Comparison of ENCODE assay signal across 14 cellular contexts in the genomic region with DNA sequence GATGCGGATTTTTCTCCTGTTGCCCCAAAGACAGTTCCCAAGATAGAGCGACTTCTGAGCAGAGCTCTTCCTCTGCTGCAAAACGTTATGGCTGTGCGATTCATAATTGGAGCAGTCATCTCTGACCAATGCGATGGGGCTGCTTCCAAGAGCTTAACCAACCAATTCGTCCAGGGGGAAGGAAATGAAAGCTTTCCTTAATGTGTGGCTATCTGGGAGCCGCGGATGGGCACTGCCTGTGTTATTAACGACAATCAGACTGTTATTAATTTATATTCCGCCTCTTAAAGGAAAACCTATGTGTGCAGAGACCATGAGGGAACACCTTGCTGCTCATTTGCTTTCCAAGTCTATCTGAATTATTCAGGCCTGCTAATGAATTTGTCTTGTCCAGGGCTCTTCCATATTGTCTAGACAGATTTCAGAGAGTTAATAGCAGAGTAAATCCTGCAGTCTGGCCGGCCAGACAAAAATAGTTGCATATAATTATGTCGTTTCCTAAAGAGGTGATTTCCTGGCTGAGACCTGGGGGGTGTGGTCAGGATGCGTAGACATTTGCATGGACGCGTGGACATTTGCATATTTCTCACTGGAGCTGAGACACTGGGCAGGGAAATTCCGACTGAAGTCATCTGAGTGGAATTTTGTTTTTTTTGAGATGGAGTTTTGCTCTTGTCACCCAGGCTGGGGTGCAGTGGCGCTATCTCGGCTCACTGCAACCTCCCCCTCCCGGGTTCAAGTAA.
DNase-seq lines count a peak whose midpoint lies in the region; ATAC-seq, FAIRE-seq and TF ChIP-seq lines count a peak whose summit lies in the region.
"Had no signal": no experiment of that assay in that cellular context is flagged by ENCODE, and none has a peak within 500 bp of the region (broad histone marks: within the 10 kb centered on the region; RNA-seq: fewer than 3 reads in every experiment).

No MANE protein-coding gene starts in this region.

- intact Hi-C loops in pancreas (cut with DNase I) = no loop called here

- no peak overlapping the region for H3K18ac ChIP-seq in neuronal stem cell (ENCODE audit: low read length)

- H3K4me3 ChIP-seq in GM12865 (ENCODE audit: low read depth, low read length) (no peak overlapping the region), neuronal stem cell (ENCODE audit: low read length in 2 of 2) (no peak overlapping the region), pancreas (no peak overlapping the region)
- H3K4me3 ChIP-seq: BLaER1 had no signal

- no peak overlapping the region for H3K23ac ChIP-seq in neuronal stem cell (ENCODE audit: low read depth, low read length, poor library complexity)

- no peak overlapping the region for H2BK12ac ChIP-seq in neuronal stem cell (ENCODE audit: low read length)

- H3K9ac ChIP-seq in neuronal stem cell (ENCODE audit: low read depth, low read length, poor library complexity) = no peak overlapping the region
- H3K9ac ChIP-seq: BLaER1 had no signal

- DNase-seq in AG20443 (ENCODE audit: low spot score) (peak; percentile 11), GM12865 (ENCODE audit: low read depth) (peak; percentile 18), NCI-H526 treated with DMSO at 0.1 percent for 48 hours (lab: John Stamatoyannopoulos, UW) (peak; percentile 13), neuronal stem cell (ENCODE audit: low spot score) (no peak), pancreas (no peak)
- no peak for DNase-seq in natural killer cell treated with Interleukin-12 subunit alpha and Interleukin-12 subunit beta and Interleukin-15 and Interleukin-18, amount 100 ng/mL, for 72 hours (ENCODE audit: low spot score)
- DNase-seq in stimulated activated CD4-positive, alpha-beta T cell treated with anti-CD3 and anti-CD28 coated beads, Interleukin-2, amount 100 ng/mL, for 48 hours = no peak
- DNase-seq: DMS 273 treated with DMSO at 0.1 percent for 48 hours, NCI-H1092, NCI-H1694 treated with DMSO at 0.1 percent for 48 hours, NCI-H446 had no signal

- H3K27me3 Mint-ChIP-seq in natural killer cell treated with Interleukin-12 subunit alpha and Interleukin-12 subunit beta and Interleukin-15 and Interleukin-18, amount 100 ng/mL, for 72 hours = no peaks in the 10 kb centered on the region

- TF ChIP-seq CTCF in GM12865 (IDR thresholded peaks at IDR 0.05; ENCODE audit: insufficient read depth, low read depth, low read length, missing control alignments) = no peak
- TF ChIP-seq CTCF in pancreas (IDR thresholded peaks at IDR 0.05) = no peak

- no peak overlapping the region for H3K4me2 ChIP-seq in neuronal stem cell (ENCODE audit: insufficient read depth, low read length, poor library complexity, severe bottlenecking)
- H3K4me2 ChIP-seq: BLaER1 had no signal

- FAIRE-seq in pancreas (lab: Jason Lieb, UNC) = no peak
- FAIRE-seq: HTR-8/SVneo had no signal

- H3K4me3 Mint-ChIP-seq in natural killer cell treated with Interleukin-12 subunit alpha and Interleukin-12 subunit beta and Interleukin-15 and Interleukin-18, amount 100 ng/mL, for 72 hours = no peak overlapping the region
- H3K4me3 Mint-ChIP-seq: H9 had no signal

- H4K91ac ChIP-seq in neuronal stem cell (ENCODE audit: low read depth, low read length, poor library complexity) = no peak overlapping the region

- H3K9me3 Mint-ChIP-seq in natural killer cell treated with Interleukin-12 subunit alpha and Interleukin-12 subunit beta and Interleukin-15 and Interleukin-18, amount 100 ng/mL, for 72 hours = no peaks in the 10 kb centered on the region

- no peaks in the 10 kb centered on the region for H3K79me1 ChIP-seq in neuronal stem cell (ENCODE audit: low read depth, low read length)

- H2BK5ac ChIP-seq in neuronal stem cell (ENCODE audit: low read length) = no peak overlapping the region

- H3K27me3 ChIP-seq in neuronal stem cell (ENCODE audit: control insufficient read depth in 3 of 3, insufficient read depth in 3 of 3, low read depth in 1 of 3, low read length in 3 of 3) = no peaks in the 10 kb centered on the region
- no peaks in the 10 kb centered on the region for H3K27me3 ChIP-seq in pancreas
- H3K27me3 ChIP-seq: BLaER1 had no signal

- WGBS in neuronal stem cell (ENCODE audit: extremely low coverage in 2 of 2, insufficient read length in 2 of 2, insufficient replicate concordance in 1 of 2), 2 donors = no CpG with 5 or more reads among the region's 19 CpGs
- WGBS in pancreas, 2 donors = 56 to 60% methylated on average over 19 of the region's 19 CpGs

- H3K9me3 ChIP-seq in neuronal stem cell (replicated peaks in 1 of 2; ENCODE audit: control insufficient read depth in 2 of 2, insufficient read depth in 1 of 2, low read depth in 1 of 2, low read length in 2 of 2) = peaks cover 0 to 5% of the 10 kb centered on the region in 2 donors
- H3K9me3 ChIP-seq in pancreas = no peaks in the 10 kb centered on the region
- H3K9me3 ChIP-seq: BLaER1 had no signal

- no peaks in the 10 kb centered on the region for H3K36me3 Mint-ChIP-seq in natural killer cell treated with Interleukin-12 subunit alpha and Interleukin-12 subunit beta and Interleukin-15 and Interleukin-18, amount 100 ng/mL, for 72 hours

- H2BK120ac ChIP-seq in neuronal stem cell (ENCODE audit: low read depth, low read length) = peak overlapping the region; percentile 24

- no peak overlapping the region for H2AFZ ChIP-seq in neuronal stem cell (ENCODE audit: low read length)

- H3K4me1 ChIP-seq in neuronal stem cell (ENCODE audit: control insufficient read depth in 2 of 2, insufficient read depth in 1 of 2, low read depth in 1 of 2, low read length in 2 of 2) = peaks cover 0 to 19% of the 10 kb centered on the region in 2 donors
- H3K4me1 ChIP-seq in pancreas = no peaks in the 10 kb centered on the region
- H3K4me1 ChIP-seq: BLaER1 had no signal

- no peaks in the 10 kb centered on the region for H3K4me1 Mint-ChIP-seq in natural killer cell treated with Interleukin-12 subunit alpha and Interleukin-12 subunit beta and Interleukin-15 and Interleukin-18, amount 100 ng/mL, for 72 hours (ENCODE audit: low read depth in 2 of 2)

- H3K27ac ChIP-seq in neuronal stem cell (replicated peaks; ENCODE audit: low read length) (no peak overlapping the region), pancreas (no peak overlapping the region)
- H3K27ac ChIP-seq: BLaER1 had no signal

- H2AK5ac ChIP-seq in neuronal stem cell (ENCODE audit: low read depth, low read length) = no peak overlapping the region

- no peak overlapping the region for H3K27ac Mint-ChIP-seq in natural killer cell treated with Interleukin-12 subunit alpha and Interleukin-12 subunit beta and Interleukin-15 and Interleukin-18, amount 100 ng/mL, for 72 hours
- H3K27ac Mint-ChIP-seq: H9 had no signal

- H4K8ac ChIP-seq in neuronal stem cell (ENCODE audit: low read depth, low read length) = no peak overlapping the region

- no peak overlapping the region for H3K14ac ChIP-seq in neuronal stem cell (ENCODE audit: low read length)

- H3K36me3 ChIP-seq in neuronal stem cell (replicated peaks in 1 of 2; ENCODE audit: control insufficient read depth in 2 of 2, insufficient read depth in 2 of 2, low read length in 2 of 2) (no peaks in the 10 kb centered on the region), pancreas (no peaks in the 10 kb centered on the region)
- H3K36me3 ChIP-seq: BLaER1 had no signal

- no peak for ATAC-seq in natural killer cell treated with Interleukin-12 subunit alpha and Interleukin-12 subunit beta and Interleukin-15 and Interleukin-18, amount 100 ng/mL, for 72 hours
- no peak for ATAC-seq in pancreas

- H3K4ac ChIP-seq in neuronal stem cell (ENCODE audit: low read length) = no peak overlapping the region

- H2BK15ac ChIP-seq in neuronal stem cell (ENCODE audit: low read length) = no peak overlapping the region

Comparison
In these comparisons a context has a peak if more than half of its experiments do, and no peak if none do; other contexts are left out.
1. DNase-seq: peak in AG20443 (single experiment), GM12865 (single experiment) and NCI-H526 treated with DMSO at 0.1 percent for 48 hours (single experiment); none in neuronal stem cell (single experiment), natural killer cell treated with Interleukin-12 subunit alpha and Interleukin-12 subunit beta and Interleukin-15 and Interleukin-18, amount 100 ng/mL, for 72 hours (single experiment), stimulated activated CD4-positive, alpha-beta T cell treated with anti-CD3 and anti-CD28 coated beads, Interleukin-2, amount 100 ng/mL, for 48 hours (0 of 2) and pancreas (0 of 6).